ENCODE assay signal across 9 cellular contexts in the genomic region with DNA sequence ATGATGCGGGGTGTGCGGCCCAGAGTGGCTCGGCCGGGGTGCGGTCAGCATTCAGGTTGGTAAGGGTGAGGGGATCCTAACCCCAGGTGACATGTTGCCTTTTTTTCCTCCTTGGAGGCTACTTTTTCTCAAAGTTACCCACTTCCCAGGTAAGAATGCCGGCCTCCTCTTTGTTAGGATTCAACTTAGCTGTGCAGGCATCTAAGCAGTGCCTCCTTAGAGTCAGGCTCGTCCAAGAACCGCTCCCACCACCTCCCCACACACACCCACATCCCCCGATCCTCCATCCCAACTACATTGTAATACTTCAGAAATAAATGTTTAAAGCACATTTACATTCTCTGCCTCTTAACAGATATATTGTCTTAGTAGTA. TPM values are rescaled to one million over a fixed set of nuclear protein-coding genes. Genes with fewer than 3 reads are reported as not detected.
DNase-seq lines count a peak whose midpoint lies in the region; ATAC-seq, FAIRE-seq and TF ChIP-seq lines count a peak whose summit lies in the region.
"Had no signal": no experiment of that assay in that cellular context is flagged by ENCODE, and none has a peak within 500 bp of the region (broad histone marks: within the 10 kb centered on the region; RNA-seq: fewer than 3 reads in every experiment).

No MANE protein-coding gene starts in this region.

- H3K4me3 Mint-ChIP-seq in activated T-cell treated with anti-CD3 and anti-CD28 coated beads, Interleukin-2, amount 50 U/mL, for 4 hours: peak overlapping the region; percentile 71

- no peak for TF ChIP-seq CTCF in HepG2 (CRISPR knock-in tag; IDR thresholded peaks at IDR 0.05)
- no peak for TF ChIP-seq CTCF in tibial artery (IDR thresholded peaks at IDR 0.05)

- peak overlapping the region; percentile 86 for H3K9ac ChIP-seq in adipocyte (ENCODE audit: low read length)
- H3K9ac ChIP-seq in HepG2 (ENCODE audit: insufficient read depth, low read depth, low read length): no peak overlapping the region

- no peak for TF ChIP-seq POLR2A in HepG2 (IDR thresholded peaks at IDR 0.05; ENCODE audit: insufficient read depth in 1 of 2, low read depth in 2 of 2, low read length in 2 of 2)

- in situ Hi-C loops in HepG2 (cut with HindIII; ENCODE audit: extremely low pct_ligation_motif_present, low pct_unique_long_range_greater_than_20kb): loop anchor here (25.0 kb wide), 1 partner anchor 475 kb away; no protein-coding TSS in a partner anchor

- CTCF ChIA-PET in HepG2 (lab: Yijun Ruan, JAX; ENCODE audit: low intra/inter-chr PET ratio, low total read pairs): no interaction called here

- H3K4me3 ChIP-seq in adipocyte (ENCODE audit: low read length) (peak overlapping the region; percentile 84), HepG2 (replicated peaks in 1 of 3; ENCODE audit: insufficient read depth in 1 of 3, low read depth in 2 of 3, low read length in 3 of 3) (peak overlapping the region in 1 of 3 experiments; percentile 64; a peak in 1 of 6 replicates), tibial artery (peak overlapping the region; percentile 60 to 62)

- ATAC-seq in activated T-cell treated with anti-CD3 and anti-CD28 coated beads, Interleukin-2, amount 50 U/mL, for 4 hours: no peak
- ATAC-seq in HepG2 (no peak), GM19467 (IDR thresholded peaks at IDR 0.05; ENCODE audit: unreplicated experiment) (no peak)

- H3K4me2 ChIP-seq in HepG2 (ENCODE audit: low read depth, low read length): peak overlapping the region; percentile 63

- peaks cover 34% of the 10 kb centered on the region for H3K27me3 Mint-ChIP-seq in activated T-cell treated with anti-CD3 and anti-CD28 coated beads, Interleukin-2, amount 50 U/mL, for 4 hours (ENCODE audit: low read depth)

- TF ChIP-seq RAD21 in HepG2 (CRISPR knock-in tag; IDR thresholded peaks at IDR 0.05): no peak

- 52% methylated on average over 4 of the region's 9 CpGs for WGBS in HepG2 (ENCODE audit: low lambda C conversion rate)

- H3K79me2 ChIP-seq in HepG2 (ENCODE audit: insufficient read depth, low read length): no peaks in the 10 kb centered on the region

- no peak overlapping the region for H3K27ac ChIP-seq in HepG2 (ENCODE audit: extremely low read length, insufficient read depth, low read length)
- H3K27ac ChIP-seq in tibial artery: no peak overlapping the region

- H4K20me1 ChIP-seq in HepG2 (ENCODE audit: insufficient read depth, low read length): no peaks in the 10 kb centered on the region

- peaks cover 22% of the 10 kb centered on the region for H3K4me1 ChIP-seq in adipocyte (ENCODE audit: control insufficient read depth, insufficient read depth, low read length)
- peaks cover 7% of the 10 kb centered on the region; the same call in 1 of the 2 replicates for H3K4me1 ChIP-seq in HepG2 (ENCODE audit: insufficient read depth, low read length)
- H3K4me1 ChIP-seq in tibial artery: peaks cover 0 to 28% (median 19%) of the 10 kb centered on the region in 4 donors

- no peaks in the 10 kb centered on the region for H3K9me3 Mint-ChIP-seq in activated T-cell treated with anti-CD3 and anti-CD28 coated beads, Interleukin-2, amount 50 U/mL, for 4 hours

- intact Hi-C loops in HepG2 (cut with micrococcal nuclease; ENCODE audit: unreplicated experiment) (no loop called here), tibial artery (cut with DNase I; ENCODE audit: low total_unique reads) (no loop called here)

- H3K4me1 Mint-ChIP-seq in activated T-cell treated with anti-CD3 and anti-CD28 coated beads, Interleukin-2, amount 50 U/mL, for 4 hours (ENCODE audit: low read depth): peaks cover 16% of the 10 kb centered on the region

- H3K36me3 ChIP-seq in adipocyte (ENCODE audit: control insufficient read depth, insufficient read depth, low read length, severe bottlenecking): no peaks in the 10 kb centered on the region
- no peaks in the 10 kb centered on the region for H3K36me3 ChIP-seq in HepG2 (replicated peaks in 1 of 2; ENCODE audit: control insufficient read depth in 1 of 2, insufficient read depth in 2 of 2, low read length in 2 of 2)
- H3K36me3 ChIP-seq in tibial artery: no peaks in the 10 kb centered on the region

- no peaks in the 10 kb centered on the region for H3K36me3 Mint-ChIP-seq in activated T-cell treated with anti-CD3 and anti-CD28 coated beads, Interleukin-2, amount 50 U/mL, for 4 hours (ENCODE audit: insufficient read depth)

- no peak for TF ChIP-seq EP300 in HepG2 (IDR thresholded peaks at IDR 0.05; ENCODE audit: low read depth in 2 of 2, low read length in 2 of 2)
- TF ChIP-seq EP300 in HepG2 (CRISPR knock-in tag; IDR thresholded peaks at IDR 0.05; ENCODE audit: borderline replicate concordance): no peak

- POLR2A ChIA-PET in HepG2 (lab: Yijun Ruan, JAX): no interaction called here

- H3K27me3 ChIP-seq in adipocyte (replicated peaks; ENCODE audit: control insufficient read depth, insufficient read depth, low read length) (no peaks in the 10 kb centered on the region), HepG2 (ENCODE audit: control insufficient read depth in 1 of 2, insufficient read depth in 2 of 2, low read length in 2 of 2) (peaks cover 2 to 42% of the 10 kb centered on the region in 2 experiments; a peak in 4 of 5 replicates), tibial artery (no peaks in the 10 kb centered on the region)

- BruUV-seq in HepG2 (replicated peaks; lab: Mats Ljungman, UMichigan): no TSS peak

- H2AFZ ChIP-seq in HepG2 (ENCODE audit: low read length): no peak overlapping the region

- FAIRE-seq in HepG2 (lab: Jason Lieb, UNC): no peak
- FAIRE-seq: G401.6 had no signal

- no peaks in the 10 kb centered on the region for H3K9me3 ChIP-seq in adipocyte (ENCODE audit: control insufficient read depth, low read length)
- H3K9me3 ChIP-seq in HepG2 (ENCODE audit: low read length): no peaks in the 10 kb centered on the region
- H3K9me3 ChIP-seq in tibial artery: no peaks in the 10 kb centered on the region

- no peak for DNase-seq in activated T-cell treated with anti-CD3 and anti-CD28 coated beads, Interleukin-2, amount 50 U/mL, for 4 hours
- DNase-seq in activated T-cell treated with anti-CD3 and anti-CD28 coated beads, Interleukin-2, amount 50 U/mL, for 1 hour: no peak
- DNase-seq in adipocyte (ENCODE audit: low read depth): no peak
- no peak for DNase-seq in HepG2 (ENCODE audit: low spot score)
- DNase-seq in tibial artery: no peak
- DNase-seq in NCI-H748 treated with DMSO at 0.1 percent for 48 hours (lab: John Stamatoyannopoulos, UW): no peak
- no peak for DNase-seq in activated CD8-positive, alpha-beta memory T cell treated with anti-CD3 and anti-CD28 coated beads, Interleukin-2, amount 50 U/mL, for 48 hours

TF ChIP-seq in HepG2, 621 proteins besides CTCF, POLR2A, EP300 and RAD21:
- TF ChIP-seq SMAD3 (CRISPR knock-in tag; IDR thresholded peaks at IDR 0.05): no peak
- TF ChIP-seq ZNF749 (CRISPR knock-in tag; IDR thresholded peaks at IDR 0.05; ENCODE audit: borderline replicate concordance): no peak
- TF ChIP-seq MTF2 (CRISPR knock-in tag; IDR thresholded peaks at IDR 0.05; ENCODE audit: borderline replicate concordance): no peak
- TF ChIP-seq NAIF1 (CRISPR knock-in tag; IDR thresholded peaks at IDR 0.05; ENCODE audit: borderline replicate concordance): no peak
- TF ChIP-seq SNAPC2 (CRISPR knock-in tag; IDR thresholded peaks at IDR 0.05): no peak
- TF ChIP-seq NR2F6 (IDR thresholded peaks at IDR 0.05): no peak
- no peak for TF ChIP-seq NR2F6 (CRISPR knock-in tag; IDR thresholded peaks at IDR 0.05)
- TF ChIP-seq CENPT (CRISPR knock-in tag; IDR thresholded peaks at IDR 0.05; ENCODE audit: low read depth): no peak

RNA-seq across cellular contexts. Expression of a gene that starts 0.7 kb away (rescaled TPM):
- total RNA-seq in activated T-cell treated with anti-CD3 and anti-CD28 coated beads, Interleukin-2, amount 50 U/mL, for 4 hours: under 1 TPM in 1 of 3 donors, not detected in 2; 0.14 TPM
- total RNA-seq in HepG2 (2016; rRNA removed; fragmentation: Illumina TruSeq; extraction: Trizol): not detected in 2 replicates
- total RNA-seq in HepG2 (2016; cell fraction: cytosol; rRNA removed; fragmentation: Illumina TruSeq; extraction: Trizol; ENCODE audit: low read depth): not detected in 2 replicates
- total RNA-seq in HepG2 (2016; cell fraction: insoluble cytoplasmic fraction; rRNA removed; fragmentation: Illumina TruSeq; extraction: Trizol): not detected in 2 replicates
- not detected in 2 replicates for total RNA-seq in HepG2 (2016; cell fraction: membrane; rRNA removed; fragmentation: Illumina TruSeq; extraction: Trizol)
- total RNA-seq in HepG2 (2016; cell fraction: nucleus; rRNA removed; fragmentation: Illumina TruSeq; extraction: Trizol): not detected in 2 replicates
- 0.05 TPM in 1 of 2 replicates, not detected in the other for polyA plus RNA-seq in HepG2 (2011; rRNA removed)
- polyA plus RNA-seq in HepG2 (2011; cell fraction: cytosol; rRNA removed): 0.01 and 0.03 TPM in 2 replicates
- polyA plus RNA-seq in HepG2 (2011; cell fraction: nucleus; rRNA removed): not detected in 2 replicates
- not detected in 2 replicates for polyA plus RNA-seq in HepG2 (2012)
- polyA plus RNA-seq in HepG2 (2016; cell fraction: cytosol; fragmentation: Illumina TruSeq; extraction: Trizol; ENCODE audit: low read depth): not detected in 2 replicates
- not detected in 2 replicates for polyA plus RNA-seq in HepG2 (2016; cell fraction: insoluble cytoplasmic fraction; fragmentation: Illumina TruSeq; extraction: Trizol; ENCODE audit: low read depth)
- polyA plus RNA-seq in HepG2 (2016; cell fraction: membrane; fragmentation: Illumina TruSeq; extraction: Trizol; ENCODE audit: low read depth): not detected in 2 replicates
- polyA plus RNA-seq in HepG2 (2016; cell fraction: nucleus; fragmentation: Illumina TruSeq; extraction: Trizol; ENCODE audit: insufficient read depth, low read depth): not detected in 2 replicates
- 0.08 and 4.3 TPM in 2 replicates for polyA minus RNA-seq in HepG2 (2011; rRNA and poly(A)+ RNA removed; ENCODE audit: low replicate concordance)
- not detected in 2 replicates for polyA minus RNA-seq in HepG2 (2011; cell fraction: cytosol; rRNA and poly(A)+ RNA removed)
- 0.39 TPM in 1 of 2 replicates, not detected in the other for polyA minus RNA-seq in HepG2 (2011; cell fraction: nucleus; rRNA and poly(A)+ RNA removed)
